1 cellular context compared by ENCODE assay signal in genomic region chr2:109950146-109950843, GRCh38. TPM values are rescaled to one million over a fixed set of nuclear protein-coding genes. Genes with fewer than 3 reads are reported as not detected.
"Had no signal": no experiment of that assay in that cellular context is flagged by ENCODE, and none has a peak within 500 bp of the region (broad histone marks: within the 10 kb centered on the region; RNA-seq: fewer than 3 reads in every experiment).

No MANE protein-coding gene starts in this region.

RNA-seq across cellular contexts. Expression of gene LIMS3, which starts 51.8 kb away (rescaled TPM):
- total RNA-seq: activated B cell treated with CpG ODN at 0.5 μM for 24 hours had no signal
